16 cellular contexts compared by ENCODE assay signal in genomic region chr10:79087721-79088120, GRCh38. TPM values are rescaled to one million over a fixed set of nuclear protein-coding genes. Genes with fewer than 3 reads are reported as not detected.
DNase-seq lines count a peak whose midpoint lies in the region; ATAC-seq, FAIRE-seq and TF ChIP-seq lines count a peak whose summit lies in the region.
"Had no signal": no experiment of that assay in that cellular context is flagged by ENCODE, and none has a peak within 500 bp of the region (broad histone marks: within the 10 kb centered on the region; RNA-seq: fewer than 3 reads in every experiment).

No MANE protein-coding gene starts in this region.

- no peak overlapping the region for H3K4me3 Mint-ChIP-seq in T-helper 17 cell
- no peak overlapping the region for H3K4me3 Mint-ChIP-seq in activated CD4-positive, alpha-beta T cell treated with anti-CD3 and anti-CD28 coated beads for 36 hours
- H3K4me3 Mint-ChIP-seq: stimulated activated naive CD8-positive, alpha-beta T cell treated with anti-CD3 and anti-CD28 coated beads, Interleukin-15, amount 100 ng/mL, for 72 hours had no signal

- peak overlapping the region; percentile 29 for H3K27ac Mint-ChIP-seq in T-helper 17 cell
- H3K27ac Mint-ChIP-seq in activated CD4-positive, alpha-beta T cell treated with anti-CD3 and anti-CD28 coated beads for 36 hours, result no peak overlapping the region
- H3K27ac Mint-ChIP-seq: stimulated activated naive CD8-positive, alpha-beta T cell treated with anti-CD3 and anti-CD28 coated beads, Interleukin-15, amount 100 ng/mL, for 72 hours had no signal

- peaks cover 2% of the 10 kb centered on the region for H3K36me3 Mint-ChIP-seq in T-helper 17 cell (ENCODE audit: low read depth)
- H3K36me3 Mint-ChIP-seq in activated CD4-positive, alpha-beta T cell treated with anti-CD3 and anti-CD28 coated beads for 36 hours (ENCODE audit: low read depth), result no peaks in the 10 kb centered on the region

- ATAC-seq in A549, result no peak
- no peak for ATAC-seq in T-helper 17 cell
- peak; percentile 4 for ATAC-seq in left ventricle myocardium superior
- ATAC-seq in psoas muscle, result peak in 1 of 4 donors; percentile 15
- no peak for ATAC-seq in activated CD4-positive, alpha-beta T cell treated with anti-CD3 and anti-CD28 coated beads for 36 hours
- ATAC-seq: stimulated activated naive CD8-positive, alpha-beta T cell treated with anti-CD3 and anti-CD28 coated beads, Interleukin-15, amount 100 ng/mL, for 72 hours had no signal

- DNase-seq in A549 (ENCODE audit: low read depth in 1 of 2, low spot score in 1 of 2), result no peak
- DNase-seq in T-helper 17 cell, result no peak
- peak; percentile 38 for DNase-seq in left ventricle myocardium superior
- DNase-seq in psoas muscle, result no peak
- no peak for DNase-seq in T-helper 1 cell
- DNase-seq in activated CD4-positive, alpha-beta T cell treated with anti-CD3 and anti-CD28 coated beads for 36 hours, result no peak
- DNase-seq in lower leg skin (ENCODE audit: low spot score in 2 of 2), result no peak
- DNase-seq in DMS79 treated with DMSO at 0.1 percent for 48 hours (lab: John Stamatoyannopoulos, UW), result no peak
- DNase-seq: activated CD8-positive, alpha-beta memory T cell treated with anti-CD3 and anti-CD28 coated beads for 24 hours; activated effector memory CD4-positive, alpha-beta T cell treated with anti-CD3 and anti-CD28 coated beads, Interleukin-2, amount 50 U/mL, for 16 hours; brain microvascular endothelial cell; foreskin keratinocyte; GF-D8; NCI-H1092 treated with DMSO at 0.1 percent for 48 hours; stimulated activated naive CD8-positive, alpha-beta T cell treated with anti-CD3 and anti-CD28 coated beads, Interleukin-15, amount 100 ng/mL, for 72 hours had no signal

- 82% methylated on average over 6 of the region's 6 CpGs for WGBS in A549 (ENCODE audit: missing lambda C conversion rate)
- WGBS in psoas muscle, 3 donors, result 37 to 52% (median 44%) methylated on average over 6 of the region's 6 CpGs
- 31 to 40% methylated on average over 6 of the region's 6 CpGs for whole genome bisulfite sequencing in lower leg skin, 2 donors

- H3K4me2 ChIP-seq in A549, result 0 out of 3 replicates have a peak overlapping the region, but pooled peaks have one; percentile 10

- peak overlapping the region; percentile 21 to 98; a peak in 4 of 6 replicates for H3K27ac ChIP-seq in A549
- peak overlapping the region; percentile 36 for H3K27ac ChIP-seq in psoas muscle
- H3K27ac ChIP-seq: brain microvascular endothelial cell, foreskin keratinocyte had no signal

- H3K4me1 ChIP-seq in A549, result peaks cover 99% of the 10 kb centered on the region
- peaks cover 75% of the 10 kb centered on the region for H3K4me1 ChIP-seq in psoas muscle

- TF ChIP-seq CTCF in A549 (IDR thresholded peaks at IDR 0.05) (no peak), psoas muscle (IDR thresholded peaks at IDR 0.05) (no peak), lower leg skin (IDR thresholded peaks at IDR 0.05) (no peak)

- POLR2A ChIA-PET in A549 (lab: Yijun Ruan, JAX), result no interaction called here
- POLR2A ChIA-PET in activated CD4-positive, alpha-beta T cell treated with anti-CD3 and anti-CD28 coated beads for 36 hours (lab: Charles Lee), result no interaction called here

- no peaks in the 10 kb centered on the region for H3K27me3 Mint-ChIP-seq in T-helper 17 cell
- no peaks in the 10 kb centered on the region for H3K27me3 Mint-ChIP-seq in activated CD4-positive, alpha-beta T cell treated with anti-CD3 and anti-CD28 coated beads for 36 hours
- H3K27me3 Mint-ChIP-seq: stimulated activated naive CD8-positive, alpha-beta T cell treated with anti-CD3 and anti-CD28 coated beads, Interleukin-15, amount 100 ng/mL, for 72 hours had no signal

- no peaks in the 10 kb centered on the region for H3K36me3 ChIP-seq in psoas muscle (ENCODE audit: insufficient read depth in 1 of 2, low read depth in 1 of 2)
- H3K36me3 ChIP-seq: brain microvascular endothelial cell had no signal

- no peaks in the 10 kb centered on the region for H3K9me3 Mint-ChIP-seq in activated CD4-positive, alpha-beta T cell treated with anti-CD3 and anti-CD28 coated beads for 36 hours (ENCODE audit: low read depth)
- H3K9me3 Mint-ChIP-seq: stimulated activated naive CD8-positive, alpha-beta T cell treated with anti-CD3 and anti-CD28 coated beads, Interleukin-15, amount 100 ng/mL, for 72 hours had no signal

- TF ChIP-seq EP300 in A549 (IDR thresholded peaks at IDR 0.05), result no peak

- CTCF ChIA-PET in A549 (lab: Yijun Ruan, JAX), result interaction anchor here (1.1 to 34.5 kb wide), 3 partner anchors 21 to 106 kb away, joined by 3 to 373 read pairs (median 6); no protein-coding TSS in a partner anchor
- CTCF ChIA-PET in activated CD4-positive, alpha-beta T cell treated with anti-CD3 and anti-CD28 coated beads for 36 hours (lab: Charles Lee), result interaction anchor here (0.7 kb wide), 1 partner anchor 1374 kb away, joined by 3 read pairs; no protein-coding TSS in a partner anchor

- H3K9me3 ChIP-seq in A549, result no peaks in the 10 kb centered on the region
- H3K9me3 ChIP-seq in T-helper 17 cell (ENCODE audit: control insufficient read depth, low read length, poor library complexity, severe bottlenecking), result no peaks in the 10 kb centered on the region
- no peaks in the 10 kb centered on the region for H3K9me3 ChIP-seq in psoas muscle

- peaks cover 57% of the 10 kb centered on the region for H3K4me1 Mint-ChIP-seq in T-helper 17 cell
- H3K4me1 Mint-ChIP-seq in activated CD4-positive, alpha-beta T cell treated with anti-CD3 and anti-CD28 coated beads for 36 hours, result peaks cover 30% of the 10 kb centered on the region

- FAIRE-seq in A549 (lab: Jason Lieb, UNC), result no peak
- FAIRE-seq: TTC549 had no signal

- TF ChIP-seq RAD21 in A549 (conservative IDR thresholded peaks at IDR 0.05 in 1 of 2, IDR thresholded peaks at IDR 0.05 in 1 of 2), result no peak

- H3K4me3 ChIP-seq in A549, result no peak overlapping the region
- peak overlapping the region; percentile 15 for H3K4me3 ChIP-seq in psoas muscle
- no peak overlapping the region for H3K4me3 ChIP-seq in lower leg skin (ENCODE audit: low read depth, poor library complexity, severe bottlenecking)

- intact Hi-C loops in left ventricle myocardium superior (cut with micrococcal nuclease) (no loop called here), psoas muscle (cut with DNase I) (no loop called here), lower leg skin (cut with DNase I; ENCODE audit: low total_unique reads) (no loop called here)
- intact Hi-C loops in activated CD4-positive, alpha-beta T cell treated with anti-CD3 and anti-CD28 coated beads for 36 hours (cut with DNase I, micrococcal nuclease), result no loop called here

- no peaks in the 10 kb centered on the region for H3K27me3 ChIP-seq in psoas muscle (ENCODE audit: insufficient read depth in 3 of 3, low read length in 2 of 3)
- H3K27me3 ChIP-seq: brain microvascular endothelial cell, foreskin keratinocyte had no signal

- TF ChIP-seq POLR2A in A549 (IDR thresholded peaks at IDR 0.05; ENCODE audit: low read length) (no peak), lower leg skin (IDR thresholded peaks at IDR 0.05) (no peak)

TF ChIP-seq in A549, 52 proteins besides CTCF, POLR2A, EP300 and RAD21:
- TF ChIP-seq FOXS1 (CRISPR knock-in tag; IDR thresholded peaks at IDR 0.05) (no peak), FOSL2 (IDR thresholded peaks at IDR 0.05) (no peak), FOSL2 (CRISPR knock-in tag; IDR thresholded peaks at IDR 0.05) (no peak), FOSB (CRISPR knock-in tag; IDR thresholded peaks at IDR 0.05) (no peak), ZC3H11A (IDR thresholded peaks at IDR 0.05) (no peak), NPAS2 (CRISPR knock-in tag; IDR thresholded peaks at IDR 0.05; ENCODE audit: borderline replicate concordance) (no peak)
TF ChIP-seq in A549: peak in this region for 0.

RNA-seq across cellular contexts. Expression of gene ZMIZ1, which starts 19.0 kb away (rescaled TPM):
- polyA plus RNA-seq in A549 (2011; rRNA removed) (8.1 and 14.7 TPM in 2 replicates), A549 (2017; fragmentation: RNase III; extraction: RNeasy Plus Mini Kit Qiagen cat#74134 plus additional on column Dnase treatment) (29.1 to 30.3 TPM (median 30.1 TPM) in 3 replicates), psoas muscle (10 to 100 TPM; 10.4 to 24.3 (median 22.0) TPM)
- 31.6 and 42.1 TPM in 2 replicates for polyA plus RNA-seq in A549 (2012; cell fraction: cytosol; rRNA removed)
- 63.3 and 68.3 TPM in 2 replicates for polyA plus RNA-seq in A549 (2012; cell fraction: nucleus; rRNA removed)
- 16.1 and 17.8 TPM in 2 replicates for polyA minus RNA-seq in A549 (2011; rRNA and poly(A)+ RNA removed)
- total RNA-seq in T-helper 17 cell (10 to 100 TPM; 30.0 to 34.0 TPM), left ventricle myocardium superior (49.5 TPM), psoas muscle (10 to 100 TPM; 30.0 to 37.6 (median 35.4) TPM), lower leg skin (10 to 100 TPM; 58.1 to 87.4 (median 74.2) TPM)
- 10 to 100 TPM; 33.9 to 34.3 TPM for total RNA-seq in activated CD4-positive, alpha-beta T cell treated with anti-CD3 and anti-CD28 coated beads for 36 hours
